Comparison of ENCODE assay signal across 23 cellular contexts in the genomic region with DNA sequence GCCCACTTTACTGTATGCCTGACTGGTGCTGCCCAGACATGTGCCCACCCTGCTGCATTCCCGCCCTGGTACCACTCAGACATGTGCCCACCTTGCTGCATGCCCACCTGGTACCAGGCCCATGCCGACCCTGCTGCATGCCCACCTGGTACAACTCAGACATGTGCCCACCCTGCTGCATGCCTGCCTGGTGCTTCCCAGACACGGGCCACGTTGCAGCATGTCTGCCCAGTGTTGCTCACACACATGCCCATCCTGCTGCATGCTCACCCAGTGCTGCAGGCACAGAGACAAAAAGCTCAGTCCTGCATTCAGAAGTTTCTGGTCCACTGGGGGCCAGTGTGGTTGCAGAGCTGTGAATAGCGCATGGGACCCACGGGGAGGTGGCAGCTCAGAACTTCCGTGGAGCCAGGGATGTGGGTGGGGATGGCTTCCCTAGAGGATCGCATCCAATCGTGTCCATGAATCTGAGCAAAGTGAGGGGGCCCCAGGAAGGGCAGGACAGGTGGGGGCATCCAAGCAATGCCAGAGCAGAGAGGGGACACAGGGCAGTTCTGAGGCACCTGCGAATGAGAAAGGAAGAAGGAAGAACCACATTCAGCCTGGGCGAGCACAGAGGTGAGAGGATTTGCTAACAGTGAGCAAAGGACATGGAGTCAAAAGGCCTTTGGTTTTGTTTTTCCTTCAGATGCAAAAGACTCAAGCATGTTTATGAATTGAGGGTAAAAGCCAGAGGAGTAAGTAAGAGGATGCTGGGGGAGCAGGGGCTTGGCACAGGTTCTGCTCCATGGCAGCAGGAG.
DNase-seq lines count a peak whose midpoint lies in the region; ATAC-seq, FAIRE-seq and TF ChIP-seq lines count a peak whose summit lies in the region.
"Had no signal": no experiment of that assay in that cellular context is flagged by ENCODE, and none has a peak within 500 bp of the region (broad histone marks: within the 10 kb centered on the region; RNA-seq: fewer than 3 reads in every experiment).

No MANE protein-coding gene starts in this region.

- H3K4me3 Mint-ChIP-seq in type B pancreatic cell = no peak overlapping the region
- H3K4me3 Mint-ChIP-seq: activated naive CD8-positive, alpha-beta T cell treated with anti-CD3 and anti-CD28 coated beads, Interleukin-2, amount 10 ng/mL, durations not matched to agents 7 days and 5 days had no signal

- no peak for FAIRE-seq in H54 (lab: Jason Lieb, UNC)
- FAIRE-seq: astrocyte had no signal

- ATAC-seq in RWPE2 (ENCODE audit: low read depth) (no peak), lung (ENCODE audit: insufficient read depth, low FRiP score) (no peak), GM18873 (IDR thresholded peaks at IDR 0.05; ENCODE audit: low FRiP score, unreplicated experiment) (no peak)
- ATAC-seq: gastrocnemius medialis; stimulated activated naive CD8-positive, alpha-beta T cell treated with anti-CD3 and anti-CD28 coated beads, Interleukin-15, Interleukin-2, amounts not matched to agents 100 U/mL and 50 U/mL, for 24 hours had no signal

- TF ChIP-seq CTCF in RWPE2 (IDR thresholded peaks at IDR 0.05; ENCODE audit: poor library complexity, severe bottlenecking) (no peak), lung (IDR thresholded peaks at IDR 0.05; ENCODE audit: control extremely low read depth, extremely low read depth) (no peak), type B pancreatic cell (conservative IDR thresholded peaks at IDR 0.05) (no peak)

- H3K27me3 Mint-ChIP-seq in type B pancreatic cell = peaks cover 40% of the 10 kb centered on the region

- H3K36me3 ChIP-seq in RWPE2 (ENCODE audit: low read depth) = no peaks in the 10 kb centered on the region
- H3K36me3 ChIP-seq in lung (ENCODE audit: control insufficient read depth in 2 of 2, insufficient read depth in 2 of 2, low read length in 2 of 2) = no peaks in the 10 kb centered on the region
- H3K36me3 ChIP-seq: gastrocnemius medialis had no signal

- 87 to 90% methylated on average over 11 of the region's 11 CpGs for WGBS in lung, 2 donors

- H3K9me3 ChIP-seq in RWPE2 (ENCODE audit: severe bottlenecking) (no peaks in the 10 kb centered on the region), lung (ENCODE audit: control insufficient read depth in 2 of 2, insufficient read depth in 1 of 2, low read length in 1 of 2) (peaks cover 0 to 13% of the 10 kb centered on the region in 2 donors)
- H3K9me3 ChIP-seq: gastrocnemius medialis had no signal

- peaks cover 5% of the 10 kb centered on the region for H3K9me3 Mint-ChIP-seq in type B pancreatic cell

- H3K4me1 Mint-ChIP-seq in type B pancreatic cell (ENCODE audit: unreplicated experiment) = peaks cover 4% of the 10 kb centered on the region

- H3K4me1 ChIP-seq in RWPE2 (ENCODE audit: insufficient read depth, poor library complexity, severe bottlenecking) (no peaks in the 10 kb centered on the region), lung (ENCODE audit: control insufficient read depth in 2 of 2, insufficient read depth in 2 of 2, low read length in 2 of 2) (peaks cover 0 to 8% of the 10 kb centered on the region in 2 donors)
- H3K4me1 ChIP-seq: gastrocnemius medialis had no signal

- H3K4me3 ChIP-seq in RWPE2 (ENCODE audit: severe bottlenecking) = no peak overlapping the region
- H3K4me3 ChIP-seq in lung = no peak overlapping the region
- H3K4me3 ChIP-seq: gastrocnemius medialis, hepatocyte, skin epidermis had no signal

- no peak overlapping the region for H3K27ac Mint-ChIP-seq in type B pancreatic cell
- H3K27ac Mint-ChIP-seq: activated naive CD8-positive, alpha-beta T cell treated with anti-CD3 and anti-CD28 coated beads, Interleukin-2, amount 10 ng/mL, durations not matched to agents 7 days and 5 days; activated T-helper 2 cell treated with anti-CD3 and anti-CD28 coated beads, Interferon-gamma antibody, Interleukin-2, Interleukin-4, amounts not matched to agents 10 μg/mL and 5 μg/mL and 100 μg/mL, durations not matched to agents 14 hours and 24 hours and 36 hours had no signal

- TF ChIP-seq POLR2A in H54 (IDR thresholded peaks at IDR 0.05; ENCODE audit: low read depth, low read length) = no peak

- H3K36me3 Mint-ChIP-seq in type B pancreatic cell = no peaks in the 10 kb centered on the region
- H3K36me3 Mint-ChIP-seq: activated naive CD8-positive, alpha-beta T cell treated with anti-CD3 and anti-CD28 coated beads, Interleukin-2, amount 10 ng/mL, durations not matched to agents 7 days and 5 days had no signal

- H3K27me3 ChIP-seq in RWPE2 (ENCODE audit: insufficient read depth, poor library complexity, severe bottlenecking) (peaks cover 42% of the 10 kb centered on the region), lung (ENCODE audit: control insufficient read depth, insufficient read depth) (no peaks in the 10 kb centered on the region)
- H3K27me3 ChIP-seq: hepatocyte had no signal

- H3K27ac ChIP-seq in RWPE2 (ENCODE audit: poor library complexity, severe bottlenecking) (no peak overlapping the region), lung (ENCODE audit: low read depth in 1 of 2, low read length in 1 of 2) (no peak overlapping the region)
- H3K27ac ChIP-seq: gastrocnemius medialis, hepatocyte, KMS-11, skin epidermis had no signal

- DNase-seq in activated effector memory CD4-positive, alpha-beta T cell treated with anti-CD3 and anti-CD28 coated beads, Interleukin-2, amount 50 U/mL, for 16 hours = peak; percentile 54
- no peak for DNase-seq in activated effector memory CD4-positive, alpha-beta T cell treated with Interleukin-2 at 50 U/mL for 16 hours
- DNase-seq in RWPE2 (ENCODE audit: low spot score) = peak; percentile 57
- peak; percentile 24 for DNase-seq in lung (ENCODE audit: low spot score)
- DNase-seq in type B pancreatic cell (ENCODE audit: extremely low spot score, unreplicated experiment) = peak; percentile 49
- DNase-seq in hepatic stellate cell (ENCODE audit: low spot score) = no peak
- DNase-seq in H54 (ENCODE audit: insufficient read length, low spot score) = no peak
- DNase-seq: activated CD4-positive, alpha-beta T cell treated with anti-CD3 and anti-CD28 coated beads for 48 hours; activated naive CD8-positive, alpha-beta T cell treated with anti-CD3 and anti-CD28 coated beads, Interleukin-2, amount 10 ng/mL, durations not matched to agents 7 days and 5 days; caudate nucleus; dermis blood vessel endothelial cell; gastrocnemius medialis; mesendoderm; MM.1S; NCI-H1417; NCI-H748 treated with DMSO at 0.1 percent for 48 hours; stimulated activated naive CD8-positive, alpha-beta T cell treated with anti-CD3 and anti-CD28 coated beads, Interleukin-15, Interleukin-2, amounts not matched to agents 100 U/mL and 50 U/mL, for 24 hours had no signal

Comparison
In these comparisons a context has a peak if more than half of its experiments do, and no peak if none do; other contexts are left out.
1. DNase-seq: peak in activated effector memory CD4-positive, alpha-beta T cell treated with anti-CD3 and anti-CD28 coated beads, Interleukin-2, amount 50 U/mL, for 16 hours (single experiment), RWPE2 (single experiment), lung (single experiment) and type B pancreatic cell (single experiment); none in activated effector memory CD4-positive, alpha-beta T cell treated with Interleukin-2 at 50 U/mL for 16 hours (single experiment), hepatic stellate cell (single experiment) and H54 (single experiment).